In genomic region chr5:135116146-135116545, GRCh38 we compare ENCODE assay signal across 13 cellular contexts.
DNase-seq lines count a peak whose midpoint lies in the region; ATAC-seq and TF ChIP-seq lines count a peak whose summit lies in the region.
"Had no signal": no experiment of that assay in that cellular context is flagged by ENCODE, and none has a peak within 500 bp of the region (broad histone marks: within the 10 kb centered on the region; RNA-seq: fewer than 3 reads in every experiment).

No MANE protein-coding gene starts in this region.

- no TSS peak for BruUV-seq in IMR-90 (replicated peaks; lab: Mats Ljungman, UMichigan)

- no peak for TF ChIP-seq POLR2A in IMR-90 (IDR thresholded peaks at IDR 0.05; ENCODE audit: low read depth, low read length)
- TF ChIP-seq POLR2A in prostate gland (IDR thresholded peaks at IDR 0.05) = no peak

- H3K36me3 ChIP-seq in IMR-90 (ENCODE audit: control insufficient read depth, insufficient read depth, low read length) (no peaks in the 10 kb centered on the region), prostate gland (no peaks in the 10 kb centered on the region), WERI-Rb-1 (no peaks in the 10 kb centered on the region)
- no peaks in the 10 kb centered on the region for H3K36me3 ChIP-seq in effector memory CD4-positive, alpha-beta T cell (ENCODE audit: control insufficient read depth, insufficient read depth, low read length)

- no peaks in the 10 kb centered on the region for H3K9me1 ChIP-seq in IMR-90 (ENCODE audit: insufficient read depth, low read length)

- H2BK5ac ChIP-seq in IMR-90 (ENCODE audit: low read depth, low read length, poor library complexity, severe bottlenecking) = no peak overlapping the region

- CTCF ChIA-PET in IMR-90 (lab: Yijun Ruan, JAX) = no interaction called here

- no peak overlapping the region for H3K9ac ChIP-seq in IMR-90 (ENCODE audit: low read depth, low read length)

- H3K56ac ChIP-seq in IMR-90 (ENCODE audit: extremely low read depth, insufficient read depth, low read length) = no peak overlapping the region

- POLR2A ChIA-PET in IMR-90 (lab: Charles Lee; ENCODE audit: unreplicated experiment) = no interaction called here

- intact Hi-C loops in IMR-90 (cut with micrococcal nuclease) = no loop called here
- intact Hi-C loops in left ventricle myocardium superior (cut with micrococcal nuclease) = no loop called here
- intact Hi-C loops in prostate gland (cut with DNase I) = no loop called here

- no peak overlapping the region; the same call in 1 of the 2 replicates for H3K18ac ChIP-seq in IMR-90 (ENCODE audit: low read depth, low read length)

- ATAC-seq in IMR-90 (ENCODE audit: low read depth) (no peak), left ventricle myocardium superior (peak; percentile 71)

- H3K4me2 ChIP-seq in IMR-90 (ENCODE audit: low read depth, low read length) = no peak overlapping the region

- no peak for TF ChIP-seq RAD21 in IMR-90 (IDR thresholded peaks at IDR 0.05; ENCODE audit: low read length)

- peak overlapping the region; percentile 29; the same call in 1 of the 2 replicates for H2BK120ac ChIP-seq in IMR-90 (ENCODE audit: low read depth, low read length)

- dilution Hi-C loops in IMR-90 (cut with HindIII; ENCODE audit: low sequenced_read_pairs, unreplicated experiment) = no loop called here

- no peak overlapping the region; the same call in 2 of the 3 replicates for H2BK15ac ChIP-seq in IMR-90 (ENCODE audit: low read depth, low read length)

- 70% methylated on average over 3 of the region's 6 CpGs; no CpG with 5 or more reads in 1 of the 2 experiments for WGBS in IMR-90 (ENCODE audit: extremely low coverage in 2 of 2, insufficient read length in 1 of 2), 2 experiments
- WGBS in prostate gland = 47% methylated on average over 6 of the region's 6 CpGs

- H2AFZ ChIP-seq in IMR-90 (replicated peaks; ENCODE audit: low read length, poor library complexity) = no peak overlapping the region

- H3K4me1 ChIP-seq in IMR-90 (ENCODE audit: control insufficient read depth, insufficient read depth, low read length) = peaks cover 7% of the 10 kb centered on the region; the same call in 1 of the 2 replicates
- no peaks in the 10 kb centered on the region for H3K4me1 ChIP-seq in prostate gland (replicated peaks)
- H3K4me1 ChIP-seq in effector memory CD4-positive, alpha-beta T cell (ENCODE audit: control insufficient read depth, insufficient read depth, low read length, poor library complexity, severe bottlenecking) = no peaks in the 10 kb centered on the region

- no peak overlapping the region for H2AK9ac ChIP-seq in IMR-90 (replicated peaks; ENCODE audit: low read depth, low read length, poor library complexity)

- DNase-seq in IMR-90 = no peak
- peak; percentile 33 for DNase-seq in SHP77 treated with DMSO at 0.1 percent for 48 hours (lab: John Stamatoyannopoulos, UW)
- DNase-seq in left ventricle myocardium superior = peak; percentile 51
- peak; percentile 23 for DNase-seq in prostate gland (ENCODE audit: low spot score)
- no peak for DNase-seq in effector memory CD4-positive, alpha-beta T cell
- DNase-seq in WERI-Rb-1 = no peak
- no peak for DNase-seq in DMS 273 (lab: John Stamatoyannopoulos, UW; ENCODE audit: unreplicated experiment)
- no peak for DNase-seq in KG1 (lab: John Stamatoyannopoulos, UW)
- DNase-seq: activated CD4-positive, alpha-beta T cell treated with anti-CD3 and anti-CD28 coated beads for 48 hours; activated T-cell treated with anti-CD3 and anti-CD28 coated beads, Interleukin-2, amount 50 U/mL, for 1 hour; DMS 273 treated with DMSO at 0.1 percent for 48 hours; NCI-H2107; NCI-H82 had no signal

- in situ Hi-C loops in IMR-90 (cut with MboI; ENCODE audit: low sequenced_read_pairs) = no loop called here

- H3K4ac ChIP-seq in IMR-90 (ENCODE audit: low read depth, low read length) = peak overlapping the region; percentile 20; the same call in 1 of the 2 replicates

- H3K23ac ChIP-seq in IMR-90 (ENCODE audit: low read depth, low read length) = no peak overlapping the region

- no peaks in the 10 kb centered on the region for H3K79me1 ChIP-seq in IMR-90 (ENCODE audit: low read depth in 1 of 2, low read length in 2 of 2)

- H3K4me3 ChIP-seq in IMR-90 (ENCODE audit: insufficient read depth, low read depth, low read length) = no peak overlapping the region
- no peak overlapping the region for H3K4me3 ChIP-seq in prostate gland
- no peak overlapping the region for H3K4me3 ChIP-seq in effector memory CD4-positive, alpha-beta T cell (ENCODE audit: insufficient read depth, low read depth, low read length, poor library complexity, severe bottlenecking)
- no peak overlapping the region for H3K4me3 ChIP-seq in WERI-Rb-1 (ENCODE audit: low read depth, low read length)

- TF ChIP-seq CTCF in IMR-90 (conservative IDR thresholded peaks at IDR 0.05; ENCODE audit: low read depth, low read length) = no peak
- TF ChIP-seq CTCF in prostate gland (IDR thresholded peaks at IDR 0.05) = no peak
- TF ChIP-seq CTCF in WERI-Rb-1 (IDR thresholded peaks at IDR 0.05; ENCODE audit: low read depth, low read length) = no peak

- no peak overlapping the region; the same call in 1 of the 2 replicates for H4K5ac ChIP-seq in IMR-90 (ENCODE audit: low read depth, low read length)

- H3K14ac ChIP-seq in IMR-90 (replicated peaks; ENCODE audit: low read depth, low read length) = peak overlapping the region; percentile 40; the same call in 1 of the 2 replicates

- H3K27ac ChIP-seq in IMR-90 (ENCODE audit: insufficient read depth, low read length) (no peak overlapping the region), prostate gland (no peak overlapping the region), WERI-Rb-1 (no peak overlapping the region)
- no peak overlapping the region for H3K27ac ChIP-seq in effector memory CD4-positive, alpha-beta T cell (ENCODE audit: insufficient read depth, low read length, poor library complexity, severe bottlenecking)

- H4K91ac ChIP-seq in IMR-90 (ENCODE audit: insufficient read depth, low read depth, low read length) = no peak overlapping the region

- H4K8ac ChIP-seq in IMR-90 (ENCODE audit: low read depth in 2 of 2, low read length in 2 of 2) = peak overlapping the region in 1 of 2 experiments; percentile 7; a peak in 1 of 4 replicates

- H3K9me3 ChIP-seq in IMR-90 (ENCODE audit: control insufficient read depth, insufficient read depth, low read length) (no peaks in the 10 kb centered on the region), prostate gland (no peaks in the 10 kb centered on the region), WERI-Rb-1 (ENCODE audit: severe bottlenecking) (no peaks in the 10 kb centered on the region)
- H3K9me3 ChIP-seq in effector memory CD4-positive, alpha-beta T cell (ENCODE audit: control insufficient read depth, low read length) = no peaks in the 10 kb centered on the region

- no peaks in the 10 kb centered on the region for H3K27me3 ChIP-seq in IMR-90 (ENCODE audit: control insufficient read depth, insufficient read depth, low read length)
- no peaks in the 10 kb centered on the region for H3K27me3 ChIP-seq in prostate gland (replicated peaks; ENCODE audit: insufficient read depth)
- no peaks in the 10 kb centered on the region for H3K27me3 ChIP-seq in effector memory CD4-positive, alpha-beta T cell (replicated peaks; ENCODE audit: control insufficient read depth, insufficient read depth, low read length, poor library complexity, severe bottlenecking)
- H3K27me3 ChIP-seq in WERI-Rb-1 (ENCODE audit: insufficient read depth, low read depth, severe bottlenecking) = no peaks in the 10 kb centered on the region

- no peaks in the 10 kb centered on the region; the same call in 1 of the 2 replicates for H4K20me1 ChIP-seq in IMR-90 (ENCODE audit: insufficient read depth, low read length)

- H2BK20ac ChIP-seq in IMR-90 (ENCODE audit: low read depth, low read length) = no peak overlapping the region

- no peak overlapping the region for H2AK5ac ChIP-seq in IMR-90 (ENCODE audit: low read depth, low read length)

TF ChIP-seq in IMR-90, 13 proteins besides CTCF, POLR2A, EP300 and RAD21:
- TF ChIP-seq MXI1 (IDR thresholded peaks at IDR 0.05; ENCODE audit: borderline replicate concordance, low read depth, low read length) (no peak), CEBPB (IDR thresholded peaks at IDR 0.05; ENCODE audit: low read depth, low read length) (no peak), BHLHE40 (IDR thresholded peaks at IDR 0.05; ENCODE audit: low read depth, low read length) (no peak), MAFK (IDR thresholded peaks at IDR 0.05; ENCODE audit: low read depth, low read length) (no peak), NFE2L2 (IDR thresholded peaks at IDR 0.05; ENCODE audit: low read depth, low read length) (no peak), CHD1 (IDR thresholded peaks at IDR 0.05; ENCODE audit: low read depth, low read length) (no peak), SMC3 (IDR thresholded peaks at IDR 0.05; ENCODE audit: low read depth, low read length) (no peak), MAZ (IDR thresholded peaks at IDR 0.05; ENCODE audit: borderline replicate concordance, low read depth, low read length) (no peak), RFX5 (IDR thresholded peaks at IDR 0.05; ENCODE audit: low read depth, low read length) (no peak), ELK1 (IDR thresholded peaks at IDR 0.05; ENCODE audit: borderline replicate concordance, low read depth, low read length) (no peak), FOS (IDR thresholded peaks at IDR 0.05; ENCODE audit: low read depth, low read length) (no peak), RCOR1 (IDR thresholded peaks at IDR 0.05; ENCODE audit: insufficient replicate concordance, low read length) (no peak), USF2 (IDR thresholded peaks at IDR 0.05; ENCODE audit: low read depth, low read length) (no peak)

Comparison
In these comparisons a context has a peak if more than half of its experiments do, and no peak if none do; other contexts are left out.
1. DNase-seq: peak in SHP77 treated with DMSO at 0.1 percent for 48 hours (single experiment), left ventricle myocardium superior (single experiment) and prostate gland (single experiment); none in IMR-90 (single experiment), effector memory CD4-positive, alpha-beta T cell (0 of 3), WERI-Rb-1 (single experiment), DMS 273 (single experiment) and KG1 (single experiment).